ENCODE assay signal across 22 cellular contexts in genomic region chr16:9068886-9069285, GRCh38. TPM values are rescaled to one million over a fixed set of nuclear protein-coding genes. Genes with fewer than 3 reads are reported as not detected.
DNase-seq lines count a peak whose midpoint lies in the region; ATAC-seq and TF ChIP-seq lines count a peak whose summit lies in the region.
"Had no signal": no experiment of that assay in that cellular context is flagged by ENCODE, and none has a peak within 500 bp of the region (broad histone marks: within the 10 kb centered on the region; RNA-seq: fewer than 3 reads in every experiment).

No MANE protein-coding gene starts in this region.

- intact Hi-C loops in activated CD4-positive, alpha-beta memory T cell treated with anti-CD3 and anti-CD28 coated beads for 36 hours (cut with micrococcal nuclease), result loop anchor here (1.0 kb wide), 3 partner anchors 10 to 178 kb away; no protein-coding TSS in a partner anchor

- POLR2A ChIA-PET in AG04450 (lab: Yijun Ruan, JAX), result interaction anchor here (1.1 to 1.4 kb wide), 2 partner anchors 22 kb away, joined by 3 to 5 read pairs; partner anchors contain the start of gene HAPSTR1
- POLR2A ChIA-PET in activated CD4-positive, alpha-beta memory T cell treated with anti-CD3 and anti-CD28 coated beads for 36 hours (lab: Charles Lee), result interaction anchor here (0.6 to 3.3 kb wide), 4 partner anchors 10 to 177 kb away, joined by 3 to 13 read pairs (median 7); partner anchors contain the start of gene HAPSTR1

- peaks cover 10% of the 10 kb centered on the region for H3K36me3 Mint-ChIP-seq in HFFc6 (ENCODE audit: low read depth)
- H3K36me3 Mint-ChIP-seq in activated T-helper 17 cell treated with anti-CD3 and anti-CD28 coated beads, Interleukin-2, amount 50 U/mL, for 72 hours (ENCODE audit: low read depth), result no peaks in the 10 kb centered on the region
- no peaks in the 10 kb centered on the region for H3K36me3 Mint-ChIP-seq in activated CD4-positive, alpha-beta memory T cell treated with anti-CD3 and anti-CD28 coated beads for 36 hours
- H3K36me3 Mint-ChIP-seq: WTC11 had no signal

- DNase-seq in AG04450 (ENCODE audit: low read depth, low spot score), result no peak
- no peak for DNase-seq in HFFc6
- peak; percentile 60 for DNase-seq in fibroblast of mammary gland (ENCODE audit: low read depth)
- DNase-seq in activated CD4-positive, alpha-beta memory T cell treated with anti-CD3 and anti-CD28 coated beads for 36 hours, result no peak
- no peak for DNase-seq in NCI-H2081 treated with DMSO at 0.1 percent for 48 hours (lab: John Stamatoyannopoulos, UW)
- DNase-seq: activated CD4-positive, alpha-beta T cell treated with anti-CD3 and anti-CD28 coated beads, Interleukin-2, amount 50 U/mL, for 1 hour; DMS79 treated with DMSO at 0.1 percent for 48 hours; head of caudate nucleus; lower lobe of right lung; NCI-H1694; NCI-H2171 treated with DMSO at 0.1 percent for 48 hours; NCI-H524 treated with DMSO at 0.1 percent for 48 hours; nephron progenitor cell; ovary; retina; SHP77 treated with DMSO at 0.1 percent for 48 hours; upper lobe of left lung had no signal

- H3K4me3 Mint-ChIP-seq in HFFc6, result no peak overlapping the region
- peak overlapping the region; percentile 65 for H3K4me3 Mint-ChIP-seq in activated T-helper 17 cell treated with anti-CD3 and anti-CD28 coated beads, Interleukin-2, amount 50 U/mL, for 72 hours
- H3K4me3 Mint-ChIP-seq in activated CD4-positive, alpha-beta memory T cell treated with anti-CD3 and anti-CD28 coated beads for 36 hours, result no peak overlapping the region
- H3K4me3 Mint-ChIP-seq: CD14-positive monocyte, nephron progenitor cell, WTC11 had no signal

- CTCF ChIA-PET in AG04450 (lab: Charles Lee), result no interaction called here
- CTCF ChIA-PET in activated CD4-positive, alpha-beta memory T cell treated with anti-CD3 and anti-CD28 coated beads for 36 hours (lab: Charles Lee), result interaction anchor here (0.7 to 2.3 kb wide), 3 partner anchors 8 to 60 kb away, joined by 3 to 6 read pairs (median 5); no protein-coding TSS in a partner anchor

- TF ChIP-seq CTCF in AG04450 (IDR thresholded peaks at IDR 0.05; ENCODE audit: low read depth, low read length) (no peak), HFFc6 (IDR thresholded peaks at IDR 0.05) (no peak), fibroblast of mammary gland (conservative IDR thresholded peaks at IDR 0.05; ENCODE audit: control insufficient read depth, insufficient read depth, low read depth, low read length) (no peak)

- peaks cover 5% of the 10 kb centered on the region for H3K9me3 ChIP-seq in AG04450 (ENCODE audit: control insufficient read depth, insufficient read depth, low read length)
- H3K9me3 ChIP-seq: adrenal gland, ovary, upper lobe of left lung had no signal

- no peak for ATAC-seq in activated T-helper 17 cell treated with anti-CD3 and anti-CD28 coated beads, Interleukin-2, amount 50 U/mL, for 72 hours (replicated peaks)
- ATAC-seq in HG02884 (IDR thresholded peaks at IDR 0.05; ENCODE audit: unreplicated experiment), result no peak
- ATAC-seq: lower lobe of right lung, WTC11 had no signal

- no peaks in the 10 kb centered on the region for H3K27me3 ChIP-seq in AG04450 (ENCODE audit: control insufficient read depth, insufficient read depth, low read length)
- H3K27me3 ChIP-seq: adrenal gland, ovary, upper lobe of left lung had no signal

- H3K27ac Mint-ChIP-seq in HFFc6, result peak overlapping the region; percentile 89
- peak overlapping the region; percentile 91 for H3K27ac Mint-ChIP-seq in activated T-helper 17 cell treated with anti-CD3 and anti-CD28 coated beads, Interleukin-2, amount 50 U/mL, for 72 hours
- H3K27ac Mint-ChIP-seq in activated CD4-positive, alpha-beta memory T cell treated with anti-CD3 and anti-CD28 coated beads for 36 hours, result no peak overlapping the region
- H3K27ac Mint-ChIP-seq: nephron progenitor cell, WTC11 had no signal

- H3K27ac ChIP-seq in AG04450 (ENCODE audit: low read depth, low read length), result peak overlapping the region; percentile 47
- H3K27ac ChIP-seq: adrenal gland, lower lobe of right lung, ovary, upper lobe of left lung had no signal

- H3K4me1 Mint-ChIP-seq in HFFc6 (ENCODE audit: low read depth), result peaks cover 31% of the 10 kb centered on the region
- peaks cover 18% of the 10 kb centered on the region for H3K4me1 Mint-ChIP-seq in activated T-helper 17 cell treated with anti-CD3 and anti-CD28 coated beads, Interleukin-2, amount 50 U/mL, for 72 hours
- peaks cover 34% of the 10 kb centered on the region for H3K4me1 Mint-ChIP-seq in activated CD4-positive, alpha-beta memory T cell treated with anti-CD3 and anti-CD28 coated beads for 36 hours (ENCODE audit: low read depth)
- H3K4me1 Mint-ChIP-seq: nephron progenitor cell, WTC11 had no signal

- H3K27me3 Mint-ChIP-seq in HFFc6 (ENCODE audit: insufficient read depth), result no peaks in the 10 kb centered on the region
- no peaks in the 10 kb centered on the region for H3K27me3 Mint-ChIP-seq in activated T-helper 17 cell treated with anti-CD3 and anti-CD28 coated beads, Interleukin-2, amount 50 U/mL, for 72 hours
- peaks cover 6% of the 10 kb centered on the region for H3K27me3 Mint-ChIP-seq in activated CD4-positive, alpha-beta memory T cell treated with anti-CD3 and anti-CD28 coated beads for 36 hours

- H3K4me3 ChIP-seq in AG04450 (ENCODE audit: low read depth, low read length) (no peak overlapping the region), fibroblast of mammary gland (ENCODE audit: control insufficient read depth, low read depth, low read length) (no peak overlapping the region)
- H3K4me3 ChIP-seq: adrenal gland, lower lobe of right lung, ovary, upper lobe of left lung had no signal

- H3K9me3 Mint-ChIP-seq in HFFc6, result peaks cover 13% of the 10 kb centered on the region; the same call in 1 of the 2 replicates
- H3K9me3 Mint-ChIP-seq in activated T-helper 17 cell treated with anti-CD3 and anti-CD28 coated beads, Interleukin-2, amount 50 U/mL, for 72 hours, result peaks cover 4% of the 10 kb centered on the region
- peaks cover 10% of the 10 kb centered on the region for H3K9me3 Mint-ChIP-seq in activated CD4-positive, alpha-beta memory T cell treated with anti-CD3 and anti-CD28 coated beads for 36 hours
- H3K9me3 Mint-ChIP-seq: nephron progenitor cell, WTC11 had no signal

RNA-seq across cellular contexts. Expression of gene HAPSTR1, which starts 22.6 kb away (rescaled TPM):
- 38.1 and 40.3 TPM in 2 replicates for polyA plus RNA-seq in AG04450 (2011; rRNA removed)
- 52.5 and 69.7 TPM in 2 replicates for polyA minus RNA-seq in AG04450 (2011; rRNA and poly(A)+ RNA removed)
- total RNA-seq in HFFc6 (2021; fragmentation: NEBNext Ultra II Directional; extraction: Animal tissue kit (Norgen Biotek cat#: 25700)), result 10 to 100 TPM; 65.0 to 77.4 (median 72.0) TPM
- 10 to 100 TPM; 46.1 to 58.1 TPM for total RNA-seq in activated T-helper 17 cell treated with anti-CD3 and anti-CD28 coated beads, Interleukin-2, amount 50 U/mL, for 72 hours
- total RNA-seq in activated CD4-positive, alpha-beta memory T cell treated with anti-CD3 and anti-CD28 coated beads for 36 hours, result 10 to 100 TPM; 47.1 to 49.1 TPM
